Comparison of ENCODE assay signal across 10 cellular contexts in genomic region chr14:71478542-71478941, GRCh38.
DNase-seq lines count a peak whose midpoint lies in the region; ATAC-seq and TF ChIP-seq lines count a peak whose summit lies in the region.
"Had no signal": no experiment of that assay in that cellular context is flagged by ENCODE, and none has a peak within 500 bp of the region (broad histone marks: within the 10 kb centered on the region; RNA-seq: fewer than 3 reads in every experiment).

No MANE protein-coding gene starts in this region.

- H3K4me1 Mint-ChIP-seq in activated T-helper 2 cell treated with anti-CD3 and anti-CD28 coated beads, Interferon-gamma antibody, Interleukin-2, Interleukin-4, amounts not matched to agents 10 μg/mL and 5 μg/mL and 100 μg/mL, durations not matched to agents 14 hours and 24 hours and 36 hours (ENCODE audit: low read depth), result peaks cover 48% of the 10 kb centered on the region
- H3K4me1 Mint-ChIP-seq in memory B cell, result peaks cover 14% of the 10 kb centered on the region

- H3K27ac ChIP-seq in HL-60 (replicated peaks) (peak overlapping the region; percentile 55), coronary artery (peak overlapping the region in 1 of 2 donors; percentile 11)
- H3K27ac ChIP-seq: hepatocyte had no signal

- peaks cover 43% of the 10 kb centered on the region for H3K36me3 Mint-ChIP-seq in activated T-helper 2 cell treated with anti-CD3 and anti-CD28 coated beads, Interferon-gamma antibody, Interleukin-2, Interleukin-4, amounts not matched to agents 10 μg/mL and 5 μg/mL and 100 μg/mL, durations not matched to agents 14 hours and 24 hours and 36 hours (ENCODE audit: low read depth)
- peaks cover 3% of the 10 kb centered on the region for H3K36me3 Mint-ChIP-seq in memory B cell

- DNase-seq in Ammon's horn (ENCODE audit: low spot score) (peak; percentile 64), HL-60 (ENCODE audit: low read depth in 1 of 2, low spot score in 1 of 2) (peak; percentile 11 to 60), memory B cell (ENCODE audit: low spot score in 2 of 2) (no peak), coronary artery (ENCODE audit: low spot score) (no peak), NCI-H345 (lab: John Stamatoyannopoulos, UW) (no peak)
- no peak for DNase-seq in activated T-helper 2 cell treated with anti-CD3 and anti-CD28 coated beads, Interferon-gamma antibody, Interleukin-2, Interleukin-4, amounts not matched to agents 10 μg/mL and 5 μg/mL and 100 μg/mL, durations not matched to agents 14 hours and 24 hours and 36 hours (ENCODE audit: low spot score)
- DNase-seq in stimulated activated CD4-positive, alpha-beta T cell treated with anti-CD3 and anti-CD28 coated beads, Interleukin-12 subunit alpha, Interleukin-12 subunit beta, amount 100 ng/mL, for 4 hours, result no peak
- DNase-seq: NCI-H510A had no signal

- no peak overlapping the region for H3K4me3 Mint-ChIP-seq in activated T-helper 2 cell treated with anti-CD3 and anti-CD28 coated beads, Interferon-gamma antibody, Interleukin-2, Interleukin-4, amounts not matched to agents 10 μg/mL and 5 μg/mL and 100 μg/mL, durations not matched to agents 14 hours and 24 hours and 36 hours (ENCODE audit: low read depth)
- H3K4me3 Mint-ChIP-seq in memory B cell, result no peak overlapping the region

- no peaks in the 10 kb centered on the region for H3K27me3 ChIP-seq in HL-60 (ENCODE audit: insufficient read depth, poor library complexity, severe bottlenecking)
- H3K27me3 ChIP-seq: hepatocyte had no signal

- ATAC-seq in memory B cell (ENCODE audit: low read depth) (peak; percentile 62), GM19452 (IDR thresholded peaks at IDR 0.05; ENCODE audit: unreplicated experiment) (no peak)

- H3K27ac Mint-ChIP-seq in activated T-helper 2 cell treated with anti-CD3 and anti-CD28 coated beads, Interferon-gamma antibody, Interleukin-2, Interleukin-4, amounts not matched to agents 10 μg/mL and 5 μg/mL and 100 μg/mL, durations not matched to agents 14 hours and 24 hours and 36 hours, result peak overlapping the region; percentile 14
- peak overlapping the region; percentile 75 for H3K27ac Mint-ChIP-seq in memory B cell

- intact Hi-C loops in activated T-helper 2 cell treated with anti-CD3 and anti-CD28 coated beads, Interferon-gamma antibody, Interleukin-2, Interleukin-4, amounts not matched to agents 10 μg/mL and 5 μg/mL and 100 μg/mL, durations not matched to agents 14 hours and 24 hours and 36 hours (cut with micrococcal nuclease), result loop anchor here (5.0 kb wide), 3 partner anchors 79 to 336 kb away; no protein-coding TSS in a partner anchor

- TF ChIP-seq CTCF in HL-60 (IDR thresholded peaks at IDR 0.05; ENCODE audit: insufficient read depth, low read length) (no peak), coronary artery (IDR thresholded peaks at IDR 0.05) (no peak)

- H3K27me3 Mint-ChIP-seq in activated T-helper 2 cell treated with anti-CD3 and anti-CD28 coated beads, Interferon-gamma antibody, Interleukin-2, Interleukin-4, amounts not matched to agents 10 μg/mL and 5 μg/mL and 100 μg/mL, durations not matched to agents 14 hours and 24 hours and 36 hours (ENCODE audit: low read depth), result no peaks in the 10 kb centered on the region
- no peaks in the 10 kb centered on the region for H3K27me3 Mint-ChIP-seq in memory B cell

- no peaks in the 10 kb centered on the region for H3K9me3 Mint-ChIP-seq in activated T-helper 2 cell treated with anti-CD3 and anti-CD28 coated beads, Interferon-gamma antibody, Interleukin-2, Interleukin-4, amounts not matched to agents 10 μg/mL and 5 μg/mL and 100 μg/mL, durations not matched to agents 14 hours and 24 hours and 36 hours
- H3K9me3 Mint-ChIP-seq in memory B cell, result no peaks in the 10 kb centered on the region

- H3K4me3 ChIP-seq in HL-60 (replicated peaks; ENCODE audit: insufficient read depth, low read length) (no peak overlapping the region), coronary artery (no peak overlapping the region)
- H3K4me3 ChIP-seq: hepatocyte had no signal

Comparison
In these comparisons a context has a peak if more than half of its experiments do, and no peak if none do; other contexts are left out.
1. DNase-seq: peak in Ammon's horn (single experiment) and HL-60 (2 of 2); none in activated T-helper 2 cell treated with anti-CD3 and anti-CD28 coated beads, Interferon-gamma antibody, Interleukin-2, Interleukin-4, amounts not matched to agents 10 μg/mL and 5 μg/mL and 100 μg/mL, durations not matched to agents 14 hours and 24 hours and 36 hours (single experiment), memory B cell (0 of 2), stimulated activated CD4-positive, alpha-beta T cell treated with anti-CD3 and anti-CD28 coated beads, Interleukin-12 subunit alpha, Interleukin-12 subunit beta, amount 100 ng/mL, for 4 hours (single experiment), coronary artery (single experiment) and NCI-H345 (single experiment).